8 cellular contexts compared by ENCODE assay signal in genomic region chr1:149636286-149637122, GRCh38. TPM values are rescaled to one million over a fixed set of nuclear protein-coding genes. Genes with fewer than 3 reads are reported as not detected.
DNase-seq lines count a peak whose midpoint lies in the region; ATAC-seq and TF ChIP-seq lines count a peak whose summit lies in the region.
"Not testable (repeated sequence)": the region's sequence is repeated elsewhere in the genome, so short reads cannot be mapped to it uniquely, and the experiment has no call there.

No MANE protein-coding gene starts in this region.

- intact Hi-C loops in CD4-positive, alpha-beta memory T cell (cut with micrococcal nuclease): not testable (repeated sequence)

- H3K4me3 ChIP-seq in CD4-positive, alpha-beta memory T cell (ENCODE audit: low read length in 2 of 2): peak overlapping the region; percentile 25 to 77
- H3K4me3 ChIP-seq in lung: peak overlapping the region; percentile 45

- peak overlapping the region; percentile 89 for H3K27ac ChIP-seq in CD4-positive, alpha-beta memory T cell (ENCODE audit: low read depth, low read length)
- H3K27ac ChIP-seq in lung (ENCODE audit: low read depth in 1 of 2, low read length in 1 of 2): peak overlapping the region; percentile 84 to 98

- not testable (repeated sequence) for TF ChIP-seq CTCF in lung (IDR thresholded peaks at IDR 0.05; ENCODE audit: control extremely low read depth, extremely low read depth)

- H3K27ac Mint-ChIP-seq in CD4-positive, alpha-beta memory T cell: peak overlapping the region; percentile 97 to 100 (median 100)

- ATAC-seq in GM21381 (IDR thresholded peaks at IDR 0.05; ENCODE audit: unreplicated experiment) (peak; percentile 80), lung (ENCODE audit: insufficient read depth, low FRiP score) (peak; percentile 91)

- not testable (repeated sequence) for H3K36me3 ChIP-seq in CD4-positive, alpha-beta memory T cell (ENCODE audit: insufficient read depth, low read length); lung (ENCODE audit: control insufficient read depth in 2 of 2, insufficient read depth in 2 of 2, low read length in 2 of 2)

- not testable (repeated sequence) for H3K27me3 ChIP-seq in CD4-positive, alpha-beta memory T cell (ENCODE audit: insufficient read depth, low read length); lung (ENCODE audit: control insufficient read depth, insufficient read depth)

- H3K9me3 Mint-ChIP-seq in CD4-positive, alpha-beta memory T cell: not testable (repeated sequence)

- H3K9me3 ChIP-seq in CD4-positive, alpha-beta memory T cell (ENCODE audit: control insufficient read depth in 1 of 2, low read length in 2 of 2); lung (ENCODE audit: control insufficient read depth in 2 of 2, insufficient read depth in 1 of 2, low read length in 1 of 2): not testable (repeated sequence)

- peak overlapping the region; percentile 97 to 98 (median 98) for H3K4me3 Mint-ChIP-seq in CD4-positive, alpha-beta memory T cell

- H3K4me1 Mint-ChIP-seq in CD4-positive, alpha-beta memory T cell: peaks cover 17 to 55% (median 31%) of the 10 kb centered on the region in 4 donors

- WGBS in lung, 2 donors: 0 to 1% methylated on average over 36 to 40 of the region's 41 CpGs

- DNase-seq in CD4-positive, alpha-beta memory T cell: peak; percentile 90 to 96 (median 91)
- DNase-seq in HS-27A (ENCODE audit: low read depth) (peak; percentile 47), lung (ENCODE audit: low spot score) (peak; percentile 89)
- DNase-seq in NK-92 treated with Interleukin-12 subunit alpha and Interleukin-12 subunit beta, amount 100 ng/mL, for 24 hours (lab: John Stamatoyannopoulos, UW): peak; percentile 82
- DNase-seq in activated CD8-positive, alpha-beta memory T cell treated with anti-CD3 and anti-CD28 coated beads for 4 hours (ENCODE audit: low read depth in 2 of 2): peak; percentile 77 to 82
- peak; percentile 83 for DNase-seq in effector CD8-positive, alpha-beta T cell (lab: John Stamatoyannopoulos, UW)
- DNase-seq in stimulated activated CD4-positive, alpha-beta T cell treated with anti-CD3 and anti-CD28 coated beads, Interleukin-4, amount 100 ng/mL, for 4 hours: peak; percentile 81 to 92

- H3K36me3 Mint-ChIP-seq in CD4-positive, alpha-beta memory T cell: not testable (repeated sequence)

- H3K27me3 Mint-ChIP-seq in CD4-positive, alpha-beta memory T cell: not testable (repeated sequence)

- POLR2A ChIA-PET in CD4-positive, alpha-beta memory T cell (lab: Charles Lee; ENCODE audit: partially characterized antibody): not testable (repeated sequence)

- H3K4me1 ChIP-seq in CD4-positive, alpha-beta memory T cell (ENCODE audit: insufficient read depth, low read length): peaks cover 10% of the 10 kb centered on the region
- H3K4me1 ChIP-seq in lung (ENCODE audit: control insufficient read depth in 2 of 2, insufficient read depth in 2 of 2, low read length in 2 of 2): not testable (repeated sequence)

- CTCF ChIA-PET in CD4-positive, alpha-beta memory T cell (lab: Charles Lee; ENCODE audit: partially characterized antibody): not testable (repeated sequence)

RNA-seq across cellular contexts. Expression of gene PPIAL4C, which starts 52.9 kb away (rescaled TPM):
- total RNA-seq in CD4-positive, alpha-beta memory T cell: 1 to 10 TPM in 1 of 2 experiments, not detected in 1; 3.4 TPM
- under 1 TPM in 1 of 2 donors, not detected in 1; 0.68 TPM for polyA plus RNA-seq in CD4-positive, alpha-beta memory T cell
- under 1 TPM in 1 of 2 donors, not detected in 1; 0.71 TPM for total RNA-seq in lung
- polyA plus RNA-seq in lung: not detected

Comparison
In these comparisons a context has a peak if more than half of its experiments do, and no peak if none do; other contexts are left out.
1. Peak in every context shown above with its lines: DNase-seq, ATAC-seq, H3K4me3 ChIP-seq and H3K27ac ChIP-seq.